In the genomic region with DNA sequence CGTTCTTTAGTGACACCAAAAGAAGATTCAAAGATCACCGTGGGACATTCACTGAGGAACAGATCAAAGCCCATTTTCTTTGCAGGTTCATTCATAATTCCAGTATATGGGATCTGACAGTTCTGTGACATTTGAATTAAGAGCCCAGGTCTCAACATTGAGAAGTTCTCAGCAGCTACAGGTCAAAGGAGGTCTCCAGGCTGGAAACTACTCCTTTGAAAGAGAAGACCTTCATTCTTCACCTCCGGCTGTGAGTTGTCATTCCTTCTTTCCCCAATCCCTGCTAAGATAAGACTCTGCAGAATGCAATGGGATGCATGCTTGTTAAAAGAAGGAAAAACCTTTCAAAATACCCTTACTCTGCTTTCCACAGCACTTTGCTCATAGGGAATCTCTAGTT, we compare ENCODE assay signal across 33 cellular contexts.
A peak's percentile ranks its signal among the peaks of the same experiment; 100 is the strongest.
DNase-seq lines count a peak whose midpoint lies in the region; ATAC-seq and TF ChIP-seq lines count a peak whose summit lies in the region.
"Had no signal": no experiment of that assay in that cellular context is flagged by ENCODE, and none has a peak within 500 bp of the region (broad histone marks: within the 10 kb centered on the region; RNA-seq: fewer than 3 reads in every experiment).

No MANE protein-coding gene starts in this region.

- H3K9me3 ChIP-seq in HUES64 (ENCODE audit: insufficient read depth, low read depth, low read length), result peaks cover 5% of the 10 kb centered on the region; the same call in 1 of the 2 replicates
- H3K9me3 ChIP-seq: BE2C, Caco-2 had no signal

- H3K27ac ChIP-seq in GM23338 (ENCODE audit: low read depth) (no peak overlapping the region), HL-60 (replicated peaks) (peak overlapping the region; percentile 43), HUES64 (ENCODE audit: low read depth, low read length) (peak overlapping the region; percentile 47; the same call in 1 of the 2 replicates)
- H3K27ac ChIP-seq: 22Rv1; A549; BLaER1; BLaER1 treated with 17β-estradiol and CSF1 and Interleukin-3, amounts not matched to agents 10 nM and 100 nM; C4-2B had no signal

- peaks cover 4% of the 10 kb centered on the region; the same call in 1 of the 2 replicates for H3K9me2 ChIP-seq in GM23338 (ENCODE audit: insufficient read depth)

- H3K79me2 ChIP-seq in GM23338 (replicated peaks; ENCODE audit: insufficient read depth), result no peaks in the 10 kb centered on the region

- H3F3A ChIP-seq in GM23338 (replicated peaks; ENCODE audit: low read depth), result no peaks in the 10 kb centered on the region

- no peak overlapping the region for H3K27ac Mint-ChIP-seq in GM23338
- H3K27ac Mint-ChIP-seq: B cell; CD4-positive, alpha-beta memory T cell; CD4-positive, alpha-beta T cell; CD4-positive, CD25-positive, alpha-beta regulatory T cell; CD8-positive, alpha-beta memory T cell; CD8-positive, alpha-beta T cell had no signal

- peaks cover 14% of the 10 kb centered on the region for H3K36me3 Mint-ChIP-seq in GM23338 (ENCODE audit: low read depth)
- H3K36me3 Mint-ChIP-seq: CD4-positive, alpha-beta memory T cell; CD4-positive, CD25-positive, alpha-beta regulatory T cell; CD8-positive, alpha-beta T cell had no signal

- peaks cover 13% of the 10 kb centered on the region for H3K27me3 Mint-ChIP-seq in GM23338 (ENCODE audit: insufficient read depth, low read depth, poor library complexity)

- no peak overlapping the region for H3K4me3 Mint-ChIP-seq in GM23338
- H3K4me3 Mint-ChIP-seq: B cell; CD14-positive monocyte; CD4-positive, alpha-beta memory T cell; CD4-positive, alpha-beta T cell; CD4-positive, CD25-positive, alpha-beta regulatory T cell; CD8-positive, alpha-beta memory T cell; CD8-positive, alpha-beta T cell had no signal

- peaks cover 24% of the 10 kb centered on the region for H3K9me3 Mint-ChIP-seq in GM23338
- H3K9me3 Mint-ChIP-seq: CD4-positive, alpha-beta T cell had no signal

- H3K9ac ChIP-seq in HUES64 (ENCODE audit: low read depth, low read length), result no peak overlapping the region
- H3K9ac ChIP-seq: BLaER1; BLaER1 treated with 17β-estradiol and CSF1 and Interleukin-3, amounts not matched to agents 10 nM and 100 nM had no signal

- ATAC-seq in GM23338, result peak; percentile 41; the same call in 2 of the 3 replicates
- ATAC-seq in GM21723 (IDR thresholded peaks at IDR 0.05; ENCODE audit: unreplicated experiment), result no peak
- ATAC-seq: A549; CD8-positive, alpha-beta T cell had no signal

- H3K4me3 ChIP-seq in GM23338, result no peak overlapping the region
- H3K4me3 ChIP-seq in HL-60 (replicated peaks; ENCODE audit: insufficient read depth, low read length), result no peak overlapping the region
- no peak overlapping the region for H3K4me3 ChIP-seq in HUES64 (ENCODE audit: low read length)
- H3K4me3 ChIP-seq: A549; BLaER1; BLaER1 treated with 17β-estradiol and CSF1 and Interleukin-3, amounts not matched to agents 10 nM and 100 nM had no signal

- TF ChIP-seq CTCF in GM23338 (conservative IDR thresholded peaks at IDR 0.05; ENCODE audit: low read depth in 2 of 2) (no peak), HL-60 (IDR thresholded peaks at IDR 0.05; ENCODE audit: insufficient read depth, low read length) (no peak)

- H3K4me2 ChIP-seq in GM23338, result no peak overlapping the region
- H3K4me2 ChIP-seq: A549; BLaER1; BLaER1 treated with 17β-estradiol and CSF1 and Interleukin-3, amounts not matched to agents 10 nM and 100 nM had no signal

- H4K20me1 ChIP-seq in GM23338 (replicated peaks; ENCODE audit: insufficient read depth), result no peaks in the 10 kb centered on the region
- H4K20me1 ChIP-seq: BLaER1; BLaER1 treated with 17β-estradiol and CSF1 and Interleukin-3, amounts not matched to agents 10 nM and 100 nM had no signal

- DNase-seq in GM23338 (ENCODE audit: low spot score), result no peak
- no peak for DNase-seq in HL-60 (ENCODE audit: low read depth in 1 of 2, low spot score in 1 of 2)
- no peak for DNase-seq in T-helper 9 cell
- no peak for DNase-seq in NCI-H128 (lab: John Stamatoyannopoulos, UW; ENCODE audit: unreplicated experiment)
- DNase-seq: 8988T; ACHN; AML-193; BE2C; C1 segment of cervical spinal cord; Caco-2; Calu3; CD4-positive, alpha-beta memory T cell; CD4-positive, alpha-beta T cell; CD4-positive, CD25-positive, alpha-beta regulatory T cell; CD8-positive, alpha-beta memory T cell; CD8-positive, alpha-beta T cell; COR-L47; DMS 273 treated with DMSO at 0.1 percent for 48 hours; DMS153; DMS53; DMS79; DMS79 treated with DMSO at 0.1 percent for 48 hours; DND-41; EL had no signal

- no peak overlapping the region for H2AFZ ChIP-seq in GM23338

- no peaks in the 10 kb centered on the region for H3K36me3 ChIP-seq in GM23338 (ENCODE audit: insufficient read depth)
- H3K36me3 ChIP-seq in HUES64 (ENCODE audit: insufficient read depth, low read length), result no peaks in the 10 kb centered on the region
- H3K36me3 ChIP-seq: BE2C; BLaER1; BLaER1 treated with 17β-estradiol and CSF1 and Interleukin-3, amounts not matched to agents 10 nM and 100 nM had no signal

- no peaks in the 10 kb centered on the region for H3K4me1 ChIP-seq in GM23338 (ENCODE audit: insufficient read depth)
- 0 out of 2 replicates have a peak, but pooled peaks cover 4% of the 10 kb centered on the region for H3K4me1 ChIP-seq in HUES64 (ENCODE audit: insufficient read depth, low read length)
- H3K4me1 ChIP-seq: A549, BE2C, Caco-2 had no signal

- H3K27me3 ChIP-seq in GM23338 (ENCODE audit: insufficient read depth), result no peaks in the 10 kb centered on the region
- no peaks in the 10 kb centered on the region for H3K27me3 ChIP-seq in HL-60 (ENCODE audit: insufficient read depth, poor library complexity, severe bottlenecking)
- H3K27me3 ChIP-seq in HUES64 (ENCODE audit: insufficient read depth, low read length), result no peaks in the 10 kb centered on the region
- H3K27me3 ChIP-seq: BE2C; BLaER1; BLaER1 treated with 17β-estradiol and CSF1 and Interleukin-3, amounts not matched to agents 10 nM and 100 nM had no signal

- no peaks in the 10 kb centered on the region for H3K4me1 Mint-ChIP-seq in GM23338
- H3K4me1 Mint-ChIP-seq: B cell; CD4-positive, alpha-beta memory T cell; CD4-positive, CD25-positive, alpha-beta regulatory T cell; CD8-positive, alpha-beta memory T cell had no signal

- 78% methylated on average over 3 of the region's 3 CpGs for WGBS in HUES64

TF ChIP-seq in GM23338, 12 proteins besides CTCF, POLR2A, EP300 and RAD21:
- TF ChIP-seq ZNF462 (CRISPR knock-in tag; IDR thresholded peaks at IDR 0.05), result peak; percentile 95
- TF ChIP-seq JUNB (IDR thresholded peaks at IDR 0.05; ENCODE audit: unreplicated experiment), result no peak
